In genomic region chr2:204517154-204517553, GRCh38 we compare ENCODE assay signal across 3 cellular contexts.
TF ChIP-seq lines count a peak whose summit lies in the region.

No MANE protein-coding gene starts in this region.

TF ChIP-seq in HEK293, 187 proteins besides CTCF, POLR2A, EP300 and RAD21 (continued from another document):
- peak; percentile 58; the same call in 1 of the 2 replicates for TF ChIP-seq ZNF580 (tag by site-specific recombination; IDR thresholded peaks at IDR 0.05)
- no peak for TF ChIP-seq ZNF157 (tag by site-specific recombination; IDR thresholded peaks at IDR 0.05)

TF ChIP-seq in K562, 482 proteins besides CTCF, POLR2A, EP300 and RAD21 (continued from another document and continues in another):
- TF ChIP-seq ZNF436 (CRISPR knock-in tag; IDR thresholded peaks at IDR 0.05) (no peak), HDAC2 (IDR thresholded peaks at IDR 0.05) (no peak), ESRRA (IDR thresholded peaks at IDR 0.05; ENCODE audit: borderline replicate concordance, low read depth) (no peak), ZBTB1 (CRISPR knock-in tag; IDR thresholded peaks at IDR 0.05; ENCODE audit: borderline replicate concordance, low read depth) (no peak), ZNF609 (CRISPR knock-in tag; IDR thresholded peaks at IDR 0.05; ENCODE audit: borderline replicate concordance) (no peak), ZNF398 (CRISPR knock-in tag; IDR thresholded peaks at IDR 0.05) (no peak), ZNF280A (IDR thresholded peaks at IDR 0.05; ENCODE audit: low read depth, partially characterized antibody) (no peak), ZNF23 (CRISPR knock-in tag; IDR thresholded peaks at IDR 0.05) (no peak), HMBOX1 (IDR thresholded peaks at IDR 0.05) (no peak)

TF ChIP-seq in HEK293T, 16 proteins besides CTCF, POLR2A, EP300 and RAD21 (continued from another document):
- no peak for TF ChIP-seq FOXM1 (IDR thresholded peaks at IDR 0.05; ENCODE audit: borderline replicate concordance)
- TF ChIP-seq ARNT (IDR thresholded peaks at IDR 0.05) = no peak
- TF ChIP-seq SP1 (IDR thresholded peaks at IDR 0.05) = no peak
- no peak for TF ChIP-seq LEF1 (IDR thresholded peaks at IDR 0.05; ENCODE audit: borderline replicate concordance)
- TF ChIP-seq NFRKB (IDR thresholded peaks at IDR 0.05) = no peak
- no peak for TF ChIP-seq ZNF384 (IDR thresholded peaks at IDR 0.05)
- TF ChIP-seq ELF4 (IDR thresholded peaks at IDR 0.05) = no peak
- no peak for TF ChIP-seq FOXK2 (IDR thresholded peaks at IDR 0.05)
- TF ChIP-seq HDGF (IDR thresholded peaks at IDR 0.05; ENCODE audit: borderline replicate concordance) = no peak
- TF ChIP-seq PKNOX1 (IDR thresholded peaks at IDR 0.05) = no peak
- no peak for TF ChIP-seq BHLHE40 (IDR thresholded peaks at IDR 0.05; ENCODE audit: borderline replicate concordance)
- no peak for TF ChIP-seq FOXA1 (IDR thresholded peaks at IDR 0.05)
- no peak for TF ChIP-seq CTBP1 (IDR thresholded peaks at IDR 0.05; ENCODE audit: borderline replicate concordance)
- no peak for TF ChIP-seq L3MBTL2 (conservative IDR thresholded peaks at IDR 0.05)
TF ChIP-seq in HEK293T: peak in this region for 0.
